Comparison of ENCODE assay signal across 22 cellular contexts in the genomic region with DNA sequence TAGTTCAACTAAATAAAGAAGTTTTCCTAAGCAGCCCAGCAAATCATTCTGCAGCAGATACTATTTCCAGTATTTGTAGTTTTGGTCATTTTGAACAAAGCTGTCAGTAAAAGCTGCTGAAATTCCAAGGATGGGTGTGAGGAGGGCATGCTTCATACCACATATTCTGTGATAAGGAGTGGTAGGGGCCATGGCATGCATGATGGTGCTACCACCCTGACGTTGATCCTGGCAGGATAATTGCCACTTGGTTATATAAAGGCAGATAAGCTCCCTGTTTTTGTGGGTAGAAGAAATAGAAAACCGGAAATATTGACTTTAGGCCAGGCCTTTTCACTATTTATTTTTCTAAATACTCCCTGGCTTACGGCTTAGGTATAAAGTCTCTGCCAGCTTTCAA. TPM values are rescaled to one million over a fixed set of nuclear protein-coding genes. Genes with fewer than 3 reads are reported as not detected.
A peak's percentile ranks its signal among the peaks of the same experiment; 100 is the strongest.
DNase-seq lines count a peak whose midpoint lies in the region; ATAC-seq and TF ChIP-seq lines count a peak whose summit lies in the region.
"Had no signal": no experiment of that assay in that cellular context is flagged by ENCODE, and none has a peak within 500 bp of the region (broad histone marks: within the 10 kb centered on the region; RNA-seq: fewer than 3 reads in every experiment).

No MANE protein-coding gene starts in this region.

- DNase-seq in mesothelial cell of epicardium (ENCODE audit: low spot score in 2 of 2, unreplicated experiment in 2 of 2): no peak
- no peak for DNase-seq in stomach
- DNase-seq in COLO668 (lab: John Stamatoyannopoulos, UW; ENCODE audit: unreplicated experiment): no peak
- DNase-seq in activated CD4-positive, alpha-beta T cell treated with anti-CD3 and anti-CD28 coated beads, Interleukin-2, amount 50 U/mL, for 48 hours: no peak
- no peak for DNase-seq in WERI-Rb-1
- DNase-seq: CD4-positive, alpha-beta T cell; DND-41; HFFc6; KBM-7; NCI-H1092; NCI-H1436; NCI-H187 treated with DMSO at 0.1 percent for 48 hours; NCI-H2227 treated with DMSO at 0.1 percent for 48 hours; NCI-H510A treated with DMSO at 0.1 percent for 48 hours; NCI-H748 treated with DMSO at 0.1 percent for 48 hours; NK-92 treated with Interleukin-12 subunit alpha and Interleukin-12 subunit beta, amount 100 ng/mL, for 24 hours; SIG-M5; SK-N-SH had no signal

- peaks cover 98% of the 10 kb centered on the region for H3K36me3 ChIP-seq in HUES6 (ENCODE audit: control insufficient read depth, insufficient read depth, low read length)
- H3K36me3 ChIP-seq in stomach: peaks cover 85 to 100% (median 99%) of the 10 kb centered on the region in 4 donors
- H3K36me3 ChIP-seq in WERI-Rb-1: peaks cover 91% of the 10 kb centered on the region

- no peak for TF ChIP-seq POLR2A in stomach (IDR thresholded peaks at IDR 0.05)

- no peaks in the 10 kb centered on the region for H3K27me3 Mint-ChIP-seq in mesothelial cell of epicardium (ENCODE audit: low read depth)
- H3K27me3 Mint-ChIP-seq: CD4-positive, alpha-beta T cell had no signal

- H3K27ac ChIP-seq in HUES6 (ENCODE audit: low read depth, low read length): 0 out of 2 replicates have a peak overlapping the region, but pooled peaks have one; percentile 15
- peak overlapping the region; percentile 23; the same call in 1 of the 2 replicates for H3K27ac ChIP-seq in VCaP
- peak overlapping the region in 3 of 5 donors; percentile 6 to 39 (median 28) for H3K27ac ChIP-seq in stomach
- no peak overlapping the region for H3K27ac ChIP-seq in WERI-Rb-1

- H3K4me3 ChIP-seq in HUES6 (ENCODE audit: low read depth, low read length) (no peak overlapping the region), stomach (no peak overlapping the region), WERI-Rb-1 (ENCODE audit: low read depth, low read length) (no peak overlapping the region)

- 24 to 48% (median 30%) methylated on average over 3 of the region's 3 CpGs for WGBS in stomach, 5 donors

- H3K9me3 ChIP-seq in HUES6 (ENCODE audit: control insufficient read depth, insufficient read depth, low read depth, low read length) (no peaks in the 10 kb centered on the region), stomach (no peaks in the 10 kb centered on the region), WERI-Rb-1 (ENCODE audit: severe bottlenecking) (no peaks in the 10 kb centered on the region)
- H3K9me3 ChIP-seq: SK-N-SH had no signal

- no peak for TF ChIP-seq EP300 in stomach (IDR thresholded peaks at IDR 0.05)

- H3K4me3 Mint-ChIP-seq in mesothelial cell of epicardium: no peak overlapping the region
- H3K4me3 Mint-ChIP-seq: CD4-positive, alpha-beta T cell; HFFc6 had no signal

- H3K9me3 Mint-ChIP-seq in mesothelial cell of epicardium: no peaks in the 10 kb centered on the region
- H3K9me3 Mint-ChIP-seq: CD4-positive, alpha-beta T cell; HFFc6 had no signal

- peaks cover 10% of the 10 kb centered on the region for H3K4me1 Mint-ChIP-seq in mesothelial cell of epicardium

- H3K27ac Mint-ChIP-seq in mesothelial cell of epicardium: peak overlapping the region; percentile 21
- H3K27ac Mint-ChIP-seq: CD4-positive, alpha-beta T cell; HFFc6 had no signal

- H3K36me3 Mint-ChIP-seq in mesothelial cell of epicardium: peaks cover 44% of the 10 kb centered on the region

- no peak for ATAC-seq in GM21423 (IDR thresholded peaks at IDR 0.05; ENCODE audit: unreplicated experiment)
- ATAC-seq: Panc1 had no signal

- H3K4me1 ChIP-seq in HUES6 (ENCODE audit: control insufficient read depth, insufficient read depth, low read length) (no peaks in the 10 kb centered on the region), stomach (peaks cover 0 to 17% (median 6%) of the 10 kb centered on the region in 4 donors)

- H3K9ac ChIP-seq in HUES6 (ENCODE audit: low read length): no peak overlapping the region
- H3K9ac ChIP-seq: SK-N-SH had no signal

- TF ChIP-seq CTCF in VCaP (conservative IDR thresholded peaks at IDR 0.05) (no peak), mesothelial cell of epicardium (IDR thresholded peaks at IDR 0.05; ENCODE audit: unreplicated experiment) (no peak), stomach (IDR thresholded peaks at IDR 0.05) (no peak), WERI-Rb-1 (IDR thresholded peaks at IDR 0.05; ENCODE audit: low read depth, low read length) (no peak)

- intact Hi-C loops in stomach (cut with DNase I; ENCODE audit: low total_unique reads): no loop called here

- H3K27me3 ChIP-seq in HUES6 (ENCODE audit: control insufficient read depth, insufficient read depth, low read length) (no peaks in the 10 kb centered on the region), stomach (no peaks in the 10 kb centered on the region), WERI-Rb-1 (ENCODE audit: insufficient read depth, low read depth, severe bottlenecking) (no peaks in the 10 kb centered on the region)

RNA-seq across cellular contexts. Expression of a gene that starts 33.1 kb away (rescaled TPM):
- total RNA-seq in mesothelial cell of epicardium (25.2 to 27.2 TPM (median 26.4 TPM) in 3 replicates), stomach (10 to 100 TPM in 4 of 5 donors, 1 to 10 TPM in 1; 3.2 to 69.6 (median 15.1) TPM)
- 10 to 100 TPM; 11.0 to 13.2 (median 11.5) TPM for polyA plus RNA-seq in stomach
